Comparison of ENCODE assay signal across 14 cellular contexts in genomic region chr5:67202830-67203229, GRCh38. TPM values are rescaled to one million over a fixed set of nuclear protein-coding genes. Genes with fewer than 3 reads are reported as not detected.
A peak's percentile ranks its signal among the peaks of the same experiment; 100 is the strongest.
DNase-seq lines count a peak whose midpoint lies in the region; ATAC-seq lines count a peak whose summit lies in the region.
"Had no signal": no experiment of that assay in that cellular context is flagged by ENCODE, and none has a peak within 500 bp of the region (broad histone marks: within the 10 kb centered on the region; RNA-seq: fewer than 3 reads in every experiment).

No MANE protein-coding gene starts in this region.

- H3K79me2 ChIP-seq in Karpas-422 (ENCODE audit: low read length), result 0 out of 2 replicates have a peak, but pooled peaks cover 5% of the 10 kb centered on the region

- peaks cover 13% of the 10 kb centered on the region for H3K9me3 Mint-ChIP-seq in activated CD4-positive, alpha-beta T cell treated with anti-CD3 and anti-CD28 coated beads for 36 hours (ENCODE audit: low read depth)
- peaks cover 0 to 16% (median 6%) of the 10 kb centered on the region in 9 donors for H3K9me3 Mint-ChIP-seq in naive thymus-derived CD8-positive, alpha-beta T cell

- POLR2A ChIA-PET in activated CD4-positive, alpha-beta T cell treated with anti-CD3 and anti-CD28 coated beads for 36 hours (lab: Charles Lee), result no interaction called here
- POLR2A ChIA-PET in naive thymus-derived CD8-positive, alpha-beta T cell (lab: Charles Lee), result interaction anchor here (0.8 to 14.5 kb wide), 3 partner anchors 9 to 39 kb away, joined by 3 to 420 read pairs (median 3); no protein-coding TSS in a partner anchor

- peak overlapping the region; percentile 34 for H3K4me2 ChIP-seq in Karpas-422 (ENCODE audit: low read depth, low read length, poor library complexity, severe bottlenecking)

- intact Hi-C loops in activated CD4-positive, alpha-beta T cell treated with anti-CD3 and anti-CD28 coated beads for 36 hours (cut with DNase I, micrococcal nuclease), result loop anchor here in 1 of 2 experiments (10.0 kb wide), 1 partner anchor 1232 kb away; no protein-coding TSS in a partner anchor

- no peaks in the 10 kb centered on the region for H3K36me3 ChIP-seq in Karpas-422 (ENCODE audit: insufficient read depth, low read length)
- H3K36me3 ChIP-seq: heart left ventricle had no signal

- H2AFZ ChIP-seq in Karpas-422 (ENCODE audit: low read length), result peak overlapping the region; percentile 93

- H3K27me3 ChIP-seq in Karpas-422 (ENCODE audit: low read length), result no peaks in the 10 kb centered on the region
- H3K27me3 ChIP-seq: heart left ventricle had no signal

- H4K20me1 ChIP-seq in Karpas-422 (ENCODE audit: insufficient read depth, low read depth, low read length), result no peaks in the 10 kb centered on the region

- H3K27me3 Mint-ChIP-seq in activated CD4-positive, alpha-beta T cell treated with anti-CD3 and anti-CD28 coated beads for 36 hours, result no peaks in the 10 kb centered on the region
- H3K27me3 Mint-ChIP-seq in naive thymus-derived CD8-positive, alpha-beta T cell, result no peaks in the 10 kb centered on the region

- H3K27ac ChIP-seq in Karpas-422 (ENCODE audit: low read length), result peak overlapping the region; percentile 87

- peak overlapping the region; percentile 48 for H3K9ac ChIP-seq in Karpas-422 (ENCODE audit: low read length)

- no peak overlapping the region for H3K4me3 Mint-ChIP-seq in activated CD4-positive, alpha-beta T cell treated with anti-CD3 and anti-CD28 coated beads for 36 hours
- peak overlapping the region in 9 of 10 donors; percentile 24 to 75 (median 55) for H3K4me3 Mint-ChIP-seq in naive thymus-derived CD8-positive, alpha-beta T cell

- H3K9me2 ChIP-seq in Karpas-422 (replicated peaks; ENCODE audit: insufficient read depth, low read length), result no peaks in the 10 kb centered on the region

- no peak for ATAC-seq in activated CD4-positive, alpha-beta T cell treated with anti-CD3 and anti-CD28 coated beads for 36 hours
- peak in 1 of 2 donors; percentile 31 for ATAC-seq in naive thymus-derived CD8-positive, alpha-beta T cell
- no peak for ATAC-seq in HG03135 (IDR thresholded peaks at IDR 0.05; ENCODE audit: unreplicated experiment)
- ATAC-seq: left ventricle myocardium superior had no signal

- H3K27ac Mint-ChIP-seq in activated CD4-positive, alpha-beta T cell treated with anti-CD3 and anti-CD28 coated beads for 36 hours, result peak overlapping the region; percentile 80
- peak overlapping the region in 9 of 10 donors; percentile 72 to 93 (median 89) for H3K27ac Mint-ChIP-seq in naive thymus-derived CD8-positive, alpha-beta T cell

- peaks cover 12% of the 10 kb centered on the region for H3K36me3 Mint-ChIP-seq in activated CD4-positive, alpha-beta T cell treated with anti-CD3 and anti-CD28 coated beads for 36 hours (ENCODE audit: low read depth)
- peaks cover 0 to 9% (median 5%) of the 10 kb centered on the region in 3 donors for H3K36me3 Mint-ChIP-seq in naive thymus-derived CD8-positive, alpha-beta T cell

- H3K4me3 ChIP-seq in Karpas-422 (ENCODE audit: low read length), result no peak overlapping the region
- H3K4me3 ChIP-seq: heart left ventricle had no signal

- H3K4me1 Mint-ChIP-seq in activated CD4-positive, alpha-beta T cell treated with anti-CD3 and anti-CD28 coated beads for 36 hours, result peaks cover 77% of the 10 kb centered on the region
- peaks cover 39 to 98% (median 81%) of the 10 kb centered on the region in 4 donors for H3K4me1 Mint-ChIP-seq in naive thymus-derived CD8-positive, alpha-beta T cell

- H3K9me3 ChIP-seq in Karpas-422 (ENCODE audit: low read length), result no peaks in the 10 kb centered on the region

- CTCF ChIA-PET in activated CD4-positive, alpha-beta T cell treated with anti-CD3 and anti-CD28 coated beads for 36 hours (lab: Charles Lee), result interaction anchor here (1.2 to 14.2 kb wide), 3 partner anchors 14 to 388 kb away, joined by 3 to 276 read pairs (median 4); no protein-coding TSS in a partner anchor

- DNase-seq in activated CD4-positive, alpha-beta T cell treated with anti-CD3 and anti-CD28 coated beads for 36 hours, result peak; percentile 32
- no peak for DNase-seq in activated CD4-positive, alpha-beta T cell treated with anti-CD3 and anti-CD28 coated beads, Interleukin-2, amount 50 U/mL, for 48 hours
- DNase-seq in Karpas-422, result peak; percentile 69
- peak; percentile 28 for DNase-seq in UCSD-AML1 (lab: John Stamatoyannopoulos, UW; ENCODE audit: unreplicated experiment)
- peak in 1 of 10 donors; percentile 46 for DNase-seq in naive thymus-derived CD8-positive, alpha-beta T cell
- DNase-seq in RKO (ENCODE audit: low spot score), result no peak
- DNase-seq in cerebellar cortex (ENCODE audit: low spot score), result no peak
- DNase-seq: activated effector memory CD4-positive, alpha-beta T cell treated with anti-CD3 and anti-CD28 coated beads, Interleukin-2, amount 50 U/mL, for 16 hours; heart left ventricle; left ventricle myocardium superior; NCI-H2171; RPMI8226; stimulated activated CD4-positive, alpha-beta T cell treated with anti-CD3 and anti-CD28 coated beads, Interleukin-15, amount 100 ng/mL, for 24 hours had no signal

- peaks cover 94% of the 10 kb centered on the region for H3K4me1 ChIP-seq in Karpas-422 (ENCODE audit: low read length)

RNA-seq across cellular contexts. Expression of gene CD180, which starts 6.2 kb away (rescaled TPM):
- total RNA-seq in activated CD4-positive, alpha-beta T cell treated with anti-CD3 and anti-CD28 coated beads for 36 hours, result under 1 TPM in 1 of 2 experiments, not detected in 1; 0.12 TPM
- total RNA-seq in Karpas-422 (2014; rRNA removed; shearing (Covaris generic); ENCODE audit: low replicate concordance), result 38.0 and 90.7 TPM in 2 replicates
- 1 to 10 TPM; 1.4 to 2.1 TPM for total RNA-seq in naive thymus-derived CD8-positive, alpha-beta T cell
- under 1 TPM in 2 of 3 donors, not detected in 1; 0.03 to 0.08 TPM for polyA plus RNA-seq in naive thymus-derived CD8-positive, alpha-beta T cell

Comparison
In these comparisons a context has a peak if more than half of its experiments do, and no peak if none do; other contexts are left out.
1. DNase-seq: peak in activated CD4-positive, alpha-beta T cell treated with anti-CD3 and anti-CD28 coated beads for 36 hours (single experiment), Karpas-422 (single experiment) and UCSD-AML1 (single experiment); none in activated CD4-positive, alpha-beta T cell treated with anti-CD3 and anti-CD28 coated beads, Interleukin-2, amount 50 U/mL, for 48 hours (0 of 2), RKO (single experiment) and cerebellar cortex (single experiment).
2. RNA of gene CD180, which starts 6.2 kb away (total RNA-seq): 38.0 to 90.7 TPM in Karpas-422; 1.4 to 2.1 TPM in naive thymus-derived CD8-positive, alpha-beta T cell and 0.12 TPM in activated CD4-positive, alpha-beta T cell treated with anti-CD3 and anti-CD28 coated beads for 36 hours; every median in the first group is over 10 times any median in the second.